29 cellular contexts compared by ENCODE assay signal in the genomic region with DNA sequence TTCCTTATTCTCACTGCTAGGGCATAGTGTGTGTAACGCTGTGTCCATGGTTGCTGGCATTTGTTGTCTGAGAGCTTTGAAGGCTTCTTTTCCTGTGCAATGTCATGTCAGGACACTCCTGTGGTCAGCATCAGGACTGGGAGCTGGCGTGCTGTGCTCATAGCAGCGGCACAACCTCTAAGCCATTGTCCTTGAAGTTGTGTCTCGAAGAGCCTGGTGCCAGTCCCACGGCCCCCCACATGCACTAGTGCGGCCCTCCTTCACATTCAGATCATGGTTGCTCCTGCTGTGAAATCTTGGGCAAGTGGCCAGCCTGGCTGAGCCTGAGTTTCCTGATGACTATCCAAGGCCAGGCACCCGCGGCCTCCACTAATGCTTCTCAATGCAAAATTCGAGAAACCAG. TPM values are rescaled to one million over a fixed set of nuclear protein-coding genes. Genes with fewer than 3 reads are reported as not detected.
DNase-seq lines count a peak whose midpoint lies in the region; ATAC-seq and TF ChIP-seq lines count a peak whose summit lies in the region.
"Had no signal": no experiment of that assay in that cellular context is flagged by ENCODE, and none has a peak within 500 bp of the region (broad histone marks: within the 10 kb centered on the region; RNA-seq: fewer than 3 reads in every experiment).

No MANE protein-coding gene starts in this region.

- H3K4me1 ChIP-seq in heart right ventricle: peaks cover 6 to 51% (median 38%) of the 10 kb centered on the region in 9 donors
- no peaks in the 10 kb centered on the region for H3K4me1 ChIP-seq in ovary (ENCODE audit: insufficient read depth)

- TF ChIP-seq POLR2A in ovary (IDR thresholded peaks at IDR 0.05): no peak

- no peak for TF ChIP-seq EP300 in ovary (IDR thresholded peaks at IDR 0.05)

- H3K9me3 ChIP-seq in heart right ventricle (no peaks in the 10 kb centered on the region), ovary (no peaks in the 10 kb centered on the region)
- H3K9me3 ChIP-seq: prostate gland, tibial artery had no signal

- H3K36me3 ChIP-seq in heart right ventricle (no peaks in the 10 kb centered on the region), ovary (no peaks in the 10 kb centered on the region)
- H3K36me3 ChIP-seq: prostate gland, tibial artery had no signal

- H3K4me3 ChIP-seq in heart right ventricle: no peak overlapping the region
- no peak overlapping the region for H3K4me3 ChIP-seq in ovary
- H3K4me3 ChIP-seq: GM23338, lung, prostate gland, tibial artery had no signal

- WGBS in heart right ventricle, 2 donors: 31 to 32% methylated on average over 9 of the region's 9 CpGs
- WGBS in ovary, 3 donors: 18 to 45% (median 20%) methylated on average over 9 of the region's 9 CpGs

- TF ChIP-seq CTCF in heart right ventricle (IDR thresholded peaks at IDR 0.05) (no peak), ovary (IDR thresholded peaks at IDR 0.05) (no peak)

- peak overlapping the region in 9 of 10 donors; percentile 36 to 72 (median 53) for H3K27ac ChIP-seq in heart right ventricle
- H3K27ac ChIP-seq in ovary: no peak overlapping the region
- H3K27ac ChIP-seq: epithelial cell of prostate, prostate gland had no signal

- H3K27me3 ChIP-seq in heart right ventricle (no peaks in the 10 kb centered on the region), ovary (no peaks in the 10 kb centered on the region)
- H3K27me3 ChIP-seq: tibial artery had no signal

- peak; percentile 14 for DNase-seq in Daoy (ENCODE audit: low read depth)
- peak; percentile 73 for DNase-seq in astrocyte of the hippocampus (ENCODE audit: low read depth, low spot score)
- peak; percentile 36 to 53 for DNase-seq in heart right ventricle
- DNase-seq in ovary: peak; percentile 22 to 57 (median 39)
- no peak for DNase-seq in DMS53 treated with DMSO at 0.1 percent for 48 hours (lab: John Stamatoyannopoulos, UW; ENCODE audit: unreplicated experiment)
- no peak for DNase-seq in ecto neural progenitor cell (ENCODE audit: low spot score)
- DNase-seq in AG20443 (ENCODE audit: low spot score): no peak
- DNase-seq: activated CD4-positive, alpha-beta T cell treated with anti-CD3 and anti-CD28 coated beads, Interleukin-2, amount 50 U/mL, for 48 hours; activated CD4-positive, CD25-positive, alpha-beta regulatory T cell; activated naive CD4-positive, alpha-beta T cell treated with anti-CD3 and anti-CD28 coated beads, Interleukin-2, amount 10 ng/mL, durations not matched to agents 7 days and 5 days; AML-193; CD8-positive, alpha-beta T cell; central memory CD4-positive, alpha-beta T cell; DMS 273 treated with DMSO at 0.1 percent for 48 hours; HFFc6; NCI-H1105 treated with DMSO at 0.1 percent for 48 hours; NCI-H2029 treated with DMSO at 0.1 percent for 48 hours; NCI-H69; SIG-M5; stimulated activated naive CD4-positive, alpha-beta T cell treated with Interleukin-2 at 50 U/mL for 16 hours; SW 1271 had no signal

- ATAC-seq in heart right ventricle (peak; percentile 74 to 93 (median 86)), HG03159 (IDR thresholded peaks at IDR 0.05; ENCODE audit: unreplicated experiment) (no peak)
- ATAC-seq: CD8-positive, alpha-beta T cell; GM23338; Panc1 had no signal

- intact Hi-C loops in heart right ventricle (cut with DNase I): loop anchor here in 1 of 10 donors (5.0 kb wide), 1 partner anchor 71 kb away; no protein-coding TSS in a partner anchor
- intact Hi-C loops in ovary (cut with DNase I): no loop called here

RNA-seq across cellular contexts. Expression of a gene that starts 32.4 kb away (rescaled TPM):
- total RNA-seq in Daoy (2014; rRNA removed; shearing (Covaris generic)): 0.91 and 1.9 TPM in 2 replicates
- 100 to 1,000 TPM in 3 of 10 donors, 10 to 100 TPM in 7; 41.6 to 117 (median 89.0) TPM for total RNA-seq in heart right ventricle
- polyA plus RNA-seq in heart right ventricle: 10 to 100 TPM in 1 of 2 donors, 1 to 10 TPM in 1; 9.0 to 24.1 TPM
- 10 to 100 TPM; 29.7 to 58.2 (median 40.3) TPM for total RNA-seq in ovary
- 10 to 100 TPM; 21.2 to 22.7 TPM for polyA plus RNA-seq in ovary
- total RNA-seq: activated T-helper 1 cell treated with anti-CD3 and anti-CD28 coated beads, Interleukin-12 subunit alpha, Interleukin-12 subunit beta, Interleukin-2, Interleukin-4 antibody, amounts not matched to agents 30 ng/mL and 10 ng/mL and 1 ng/mL, durations not matched to agents 14 hours and 24 hours and 36 hours had no signal

Comparison
In these comparisons a context has a peak if more than half of its experiments do, and no peak if none do; other contexts are left out.
1. DNase-seq: peak in Daoy (single experiment), astrocyte of the hippocampus (single experiment), heart right ventricle (2 of 2) and ovary (5 of 5); none in DMS53 treated with DMSO at 0.1 percent for 48 hours (single experiment), ecto neural progenitor cell (single experiment) and AG20443 (single experiment).
2. H3K27ac ChIP-seq: peak in heart right ventricle (9 of 10); none in ovary (0 of 2).
3. RNA of a gene that starts 32.4 kb away (total RNA-seq): 41.6 to 117 TPM in heart right ventricle and 29.7 to 58.2 TPM in ovary; 0.91 to 1.9 TPM in Daoy; every median in the first group is over 10 times any median in the second.